Comparison of ENCODE assay signal across 8 cellular contexts in genomic region chr14:76863724-76864407, GRCh38. TPM values are rescaled to one million over a fixed set of nuclear protein-coding genes. Genes with fewer than 3 reads are reported as not detected.
DNase-seq lines count a peak whose midpoint lies in the region; ATAC-seq and TF ChIP-seq lines count a peak whose summit lies in the region.

No MANE protein-coding gene starts in this region.

- H3K9ac ChIP-seq in SK-N-MC (ENCODE audit: insufficient read length), result no peak overlapping the region

- no peak for TF ChIP-seq CTCF in activated CD8-positive, alpha-beta T cell treated with anti-CD3 and anti-CD28 coated beads for 36 hours (IDR thresholded peaks at IDR 0.05)
- no peak for TF ChIP-seq CTCF in thoracic aorta (IDR thresholded peaks at IDR 0.05)

- H3K27me3 Mint-ChIP-seq in activated CD8-positive, alpha-beta T cell treated with anti-CD3 and anti-CD28 coated beads for 36 hours, result peaks cover 5% of the 10 kb centered on the region
- H3K27me3 Mint-ChIP-seq in activated CD8-positive, alpha-beta T cell treated with anti-CD3 and anti-CD28 coated beads, Interleukin-2, amount 10 ng/mL, durations not matched to agents 7 days and 5 days (ENCODE audit: low read depth), result peaks cover 15% of the 10 kb centered on the region

- H3K27ac ChIP-seq in SK-N-MC (no peak overlapping the region), thoracic aorta (no peak overlapping the region)

- no peaks in the 10 kb centered on the region for H3K27me3 ChIP-seq in thoracic aorta (replicated peaks; ENCODE audit: insufficient read depth)

- H3K4me1 Mint-ChIP-seq in activated CD8-positive, alpha-beta T cell treated with anti-CD3 and anti-CD28 coated beads for 36 hours (ENCODE audit: low read depth), result peaks cover 23% of the 10 kb centered on the region
- H3K4me1 Mint-ChIP-seq in activated CD8-positive, alpha-beta T cell treated with anti-CD3 and anti-CD28 coated beads, Interleukin-2, amount 10 ng/mL, durations not matched to agents 7 days and 5 days (ENCODE audit: low read depth), result peaks cover 28% of the 10 kb centered on the region

- DNase-seq in activated CD8-positive, alpha-beta T cell treated with anti-CD3 and anti-CD28 coated beads for 36 hours, result peak; percentile 50
- DNase-seq in activated CD8-positive, alpha-beta T cell treated with anti-CD3 and anti-CD28 coated beads, Interleukin-2, amount 10 ng/mL, durations not matched to agents 7 days and 5 days, result no peak
- DNase-seq in SK-N-MC (ENCODE audit: low read depth, low spot score) (peak; percentile 24), left colon (peak; percentile 23 to 54), thoracic aorta (ENCODE audit: low spot score) (no peak), NCI-H1048 (lab: John Stamatoyannopoulos, UW) (no peak)

- H3K36me3 Mint-ChIP-seq in activated CD8-positive, alpha-beta T cell treated with anti-CD3 and anti-CD28 coated beads for 36 hours (ENCODE audit: low read depth), result no peaks in the 10 kb centered on the region
- H3K36me3 Mint-ChIP-seq in activated CD8-positive, alpha-beta T cell treated with anti-CD3 and anti-CD28 coated beads, Interleukin-2, amount 10 ng/mL, durations not matched to agents 7 days and 5 days (ENCODE audit: low read depth), result no peaks in the 10 kb centered on the region

- peak overlapping the region; percentile 60 for H3K4me3 ChIP-seq in SK-N-MC
- H3K4me3 ChIP-seq in thoracic aorta, result peak overlapping the region; percentile 44

- no peak for ATAC-seq in activated CD8-positive, alpha-beta T cell treated with anti-CD3 and anti-CD28 coated beads for 36 hours
- no peak for ATAC-seq in activated CD8-positive, alpha-beta T cell treated with anti-CD3 and anti-CD28 coated beads, Interleukin-2, amount 10 ng/mL, durations not matched to agents 7 days and 5 days
- ATAC-seq in left colon (peak; percentile 48), thoracic aorta (ENCODE audit: insufficient number of reproducible peaks, low FRiP score, low read depth) (no peak), SK-N-SH treated with all-trans-retinoic acid at 6 μM for 48 hours (no peak), HG03342 (IDR thresholded peaks at IDR 0.05; ENCODE audit: unreplicated experiment) (no peak)

- no peaks in the 10 kb centered on the region for H3K9me3 Mint-ChIP-seq in activated CD8-positive, alpha-beta T cell treated with anti-CD3 and anti-CD28 coated beads for 36 hours
- H3K9me3 Mint-ChIP-seq in activated CD8-positive, alpha-beta T cell treated with anti-CD3 and anti-CD28 coated beads, Interleukin-2, amount 10 ng/mL, durations not matched to agents 7 days and 5 days (ENCODE audit: insufficient read depth), result no peaks in the 10 kb centered on the region

- H3K27ac Mint-ChIP-seq in activated CD8-positive, alpha-beta T cell treated with anti-CD3 and anti-CD28 coated beads for 36 hours, result no peak overlapping the region
- no peak overlapping the region for H3K27ac Mint-ChIP-seq in activated CD8-positive, alpha-beta T cell treated with anti-CD3 and anti-CD28 coated beads, Interleukin-2, amount 10 ng/mL, durations not matched to agents 7 days and 5 days

- no peak overlapping the region for H3K4me3 Mint-ChIP-seq in activated CD8-positive, alpha-beta T cell treated with anti-CD3 and anti-CD28 coated beads for 36 hours
- H3K4me3 Mint-ChIP-seq in activated CD8-positive, alpha-beta T cell treated with anti-CD3 and anti-CD28 coated beads, Interleukin-2, amount 10 ng/mL, durations not matched to agents 7 days and 5 days, result no peak overlapping the region

- intact Hi-C loops in activated CD8-positive, alpha-beta T cell treated with anti-CD3 and anti-CD28 coated beads for 36 hours (cut with micrococcal nuclease), result no loop called here
- intact Hi-C loops in left colon (cut with DNase I, micrococcal nuclease), result no loop called here

- H3K9me3 ChIP-seq in SK-N-MC (ENCODE audit: low read depth, low read length) (no peaks in the 10 kb centered on the region), thoracic aorta (no peaks in the 10 kb centered on the region)

- POLR2A ChIA-PET in activated CD8-positive, alpha-beta T cell treated with anti-CD3 and anti-CD28 coated beads for 36 hours (lab: Charles Lee), result interaction anchor here (0.5 to 0.8 kb wide), 2 partner anchors 37 to 1072 kb away, joined by 3 read pairs; no protein-coding TSS in a partner anchor
- POLR2A ChIA-PET in activated CD8-positive, alpha-beta T cell treated with anti-CD3 and anti-CD28 coated beads, Interleukin-2, amount 10 ng/mL, durations not matched to agents 7 days and 5 days (lab: Charles Lee), result no interaction called here

- CTCF ChIA-PET in activated CD8-positive, alpha-beta T cell treated with anti-CD3 and anti-CD28 coated beads for 36 hours (lab: Charles Lee), result interaction anchor here (0.7 to 2.8 kb wide), 5 partner anchors 12 to 231 kb away, joined by 3 to 14 read pairs (median 4); no protein-coding TSS in a partner anchor
- CTCF ChIA-PET in activated CD8-positive, alpha-beta T cell treated with anti-CD3 and anti-CD28 coated beads, Interleukin-2, amount 10 ng/mL, durations not matched to agents 7 days and 5 days (lab: Charles Lee), result interaction anchor here (0.7 to 4.7 kb wide), 8 partner anchors 9 to 260 kb away, joined by 3 to 21 read pairs (median 4); no protein-coding TSS in a partner anchor

- H3K4me1 ChIP-seq in thoracic aorta (ENCODE audit: control insufficient read depth in 1 of 2, low read depth in 2 of 2), result peaks cover 0 to 3% of the 10 kb centered on the region in 2 donors

- H3K36me3 ChIP-seq in SK-N-MC (ENCODE audit: insufficient read depth, low read length) (no peaks in the 10 kb centered on the region), thoracic aorta (no peaks in the 10 kb centered on the region)

TF ChIP-seq in SK-N-SH treated with all-trans-retinoic acid at 6 μM for 48 hours, 23 proteins besides CTCF, POLR2A, EP300 and RAD21 (continues in another document):
- TF ChIP-seq ARNTL (CRISPR knock-in tag; IDR thresholded peaks at IDR 0.05; ENCODE audit: borderline replicate concordance, low read depth) (no peak), CSDC2 (CRISPR knock-in tag; IDR thresholded peaks at IDR 0.05) (no peak), ZFP30 (CRISPR knock-in tag; IDR thresholded peaks at IDR 0.05) (no peak), ZFP3 (CRISPR knock-in tag; IDR thresholded peaks at IDR 0.05) (no peak), ZC3H10 (CRISPR knock-in tag; IDR thresholded peaks at IDR 0.05) (no peak)
- TF ChIP-seq, protein P1, sequence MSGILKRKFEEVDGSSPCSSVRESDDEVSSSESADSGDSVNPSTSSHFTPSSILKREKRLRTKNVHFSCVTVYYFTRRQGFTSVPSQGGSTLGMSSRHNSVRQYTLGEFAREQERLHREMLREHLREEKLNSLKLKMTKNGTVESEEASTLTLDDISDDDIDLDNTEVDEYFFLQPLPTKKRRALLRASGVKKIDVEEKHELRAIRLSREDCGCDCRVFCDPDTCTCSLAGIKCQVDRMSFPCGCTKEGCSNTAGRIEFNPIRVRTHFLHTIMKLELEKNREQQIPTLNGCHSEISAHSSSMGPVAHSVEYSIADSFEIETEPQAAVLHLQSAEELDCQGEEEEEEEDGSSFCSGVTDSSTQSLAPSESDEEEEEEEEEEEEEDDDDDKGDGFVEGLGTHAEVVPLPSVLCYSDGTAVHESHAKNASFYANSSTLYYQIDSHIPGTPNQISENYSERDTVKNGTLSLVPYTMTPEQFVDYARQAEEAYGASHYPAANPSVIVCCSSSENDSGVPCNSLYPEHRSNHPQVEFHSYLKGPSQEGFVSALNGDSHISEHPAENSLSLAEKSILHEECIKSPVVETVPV (CRISPR knock-in tag; IDR thresholded peaks at IDR 0.05), result no peak
- TF ChIP-seq, protein P2, sequence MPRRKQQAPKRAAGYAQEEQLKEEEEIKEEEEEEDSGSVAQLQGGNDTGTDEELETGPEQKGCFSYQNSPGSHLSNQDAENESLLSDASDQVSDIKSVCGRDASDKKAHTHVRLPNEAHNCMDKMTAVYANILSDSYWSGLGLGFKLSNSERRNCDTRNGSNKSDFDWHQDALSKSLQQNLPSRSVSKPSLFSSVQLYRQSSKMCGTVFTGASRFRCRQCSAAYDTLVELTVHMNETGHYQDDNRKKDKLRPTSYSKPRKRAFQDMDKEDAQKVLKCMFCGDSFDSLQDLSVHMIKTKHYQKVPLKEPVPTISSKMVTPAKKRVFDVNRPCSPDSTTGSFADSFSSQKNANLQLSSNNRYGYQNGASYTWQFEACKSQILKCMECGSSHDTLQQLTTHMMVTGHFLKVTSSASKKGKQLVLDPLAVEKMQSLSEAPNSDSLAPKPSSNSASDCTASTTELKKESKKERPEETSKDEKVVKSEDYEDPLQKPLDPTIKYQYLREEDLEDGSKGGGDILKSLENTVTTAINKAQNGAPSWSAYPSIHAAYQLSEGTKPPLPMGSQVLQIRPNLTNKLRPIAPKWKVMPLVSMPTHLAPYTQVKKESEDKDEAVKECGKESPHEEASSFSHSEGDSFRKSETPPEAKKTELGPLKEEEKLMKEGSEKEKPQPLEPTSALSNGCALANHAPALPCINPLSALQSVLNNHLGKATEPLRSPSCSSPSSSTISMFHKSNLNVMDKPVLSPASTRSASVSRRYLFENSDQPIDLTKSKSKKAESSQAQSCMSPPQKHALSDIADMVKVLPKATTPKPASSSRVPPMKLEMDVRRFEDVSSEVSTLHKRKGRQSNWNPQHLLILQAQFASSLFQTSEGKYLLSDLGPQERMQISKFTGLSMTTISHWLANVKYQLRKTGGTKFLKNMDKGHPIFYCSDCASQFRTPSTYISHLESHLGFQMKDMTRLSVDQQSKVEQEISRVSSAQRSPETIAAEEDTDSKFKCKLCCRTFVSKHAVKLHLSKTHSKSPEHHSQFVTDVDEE (CRISPR knock-in tag; IDR thresholded peaks at IDR 0.05), result no peak

RNA-seq across cellular contexts. Expression of gene LRRC74A, which starts 37.7 kb away (rescaled TPM):
- total RNA-seq in activated CD8-positive, alpha-beta T cell treated with anti-CD3 and anti-CD28 coated beads for 36 hours, result not detected
- not detected for total RNA-seq in activated CD8-positive, alpha-beta T cell treated with anti-CD3 and anti-CD28 coated beads, Interleukin-2, amount 10 ng/mL, durations not matched to agents 7 days and 5 days
- not detected for total RNA-seq in left colon
- not detected for total RNA-seq in thoracic aorta

RNA-seq across cellular contexts. Expression of gene ANGEL1, which starts 51.2 kb away (rescaled TPM):
- total RNA-seq in activated CD8-positive, alpha-beta T cell treated with anti-CD3 and anti-CD28 coated beads for 36 hours, result 10 to 100 TPM; 16.5 to 21.5 TPM
- 10 to 100 TPM; 11.5 to 13.7 TPM for total RNA-seq in activated CD8-positive, alpha-beta T cell treated with anti-CD3 and anti-CD28 coated beads, Interleukin-2, amount 10 ng/mL, durations not matched to agents 7 days and 5 days
- total RNA-seq in left colon, result 10 to 100 TPM; 12.9 to 13.2 TPM
- 10 to 100 TPM; 19.5 to 24.5 TPM for total RNA-seq in thoracic aorta

Comparison
In these comparisons a context has a peak if more than half of its experiments do, and no peak if none do; other contexts are left out.
1. DNase-seq: peak in activated CD8-positive, alpha-beta T cell treated with anti-CD3 and anti-CD28 coated beads for 36 hours (single experiment), SK-N-MC (single experiment) and left colon (2 of 2); none in activated CD8-positive, alpha-beta T cell treated with anti-CD3 and anti-CD28 coated beads, Interleukin-2, amount 10 ng/mL, durations not matched to agents 7 days and 5 days (single experiment), thoracic aorta (single experiment) and NCI-H1048 (single experiment).